In genomic region chr18:45841765-45842442, GRCh38 we compare ENCODE assay signal across 33 cellular contexts. TPM values are rescaled to one million over a fixed set of nuclear protein-coding genes. Genes with fewer than 3 reads are reported as not detected.
"Had no signal": no experiment of that assay in that cellular context is flagged by ENCODE, and none has a peak within 500 bp of the region (broad histone marks: within the 10 kb centered on the region; RNA-seq: fewer than 3 reads in every experiment).

No MANE protein-coding gene starts in this region.

- H3K27ac Mint-ChIP-seq: activated B cell treated with CpG ODN at 0.5 μM for 24 hours; activated CD4-positive, alpha-beta memory T cell treated with anti-CD3 and anti-CD28 coated beads, Interleukin-2, amount 10 ng/mL, durations not matched to agents 7 days and 5 days; activated CD4-positive, alpha-beta T cell treated with anti-CD3 and anti-CD28 coated beads, Interleukin-2, amount 10 ng/mL, durations not matched to agents 24 days and 14 days; activated naive CD8-positive, alpha-beta T cell; activated T-cell treated with anti-CD3 and anti-CD28 coated beads, Interleukin-2, amount 50 U/mL, for 24 hours; activated T-helper 17 cell treated with anti-CD3 and anti-CD28 coated beads, Interleukin-2, amount 50 U/mL, for 72 hours; dendritic cell treated with granulocyte-macrophage colony-stimulating factor and Interleukin-4, amounts not matched to agents 40 ng/mL and 50 ng/mL, for 4 days; endodermal cell; T-helper 2 cell treated with Interferon-gamma antibody and Interleukin-4, amounts not matched to agents 5 μg/mL and 100 μg/mL, for 36 hours had no signal

- ATAC-seq: activated CD4-positive, CD25-positive, alpha-beta regulatory T cell treated with anti-CD3 and anti-CD28 coated beads, Interleukin-2, amount 50 U/mL, for 24 hours; activated T-helper 17 cell treated with anti-CD3 and anti-CD28 coated beads, Interleukin-2, amount 50 U/mL, for 72 hours; esophagus mucosa; T-helper 17 cell had no signal

- H3K36me3 ChIP-seq: brain microvascular endothelial cell had no signal

- H3K27ac ChIP-seq: brain microvascular endothelial cell, coronary artery, dorsolateral prefrontal cortex, WERI-Rb-1 had no signal

- H3K27me3 ChIP-seq: brain microvascular endothelial cell had no signal

- H3K9me3 Mint-ChIP-seq: activated B cell treated with CpG ODN at 0.5 μM for 24 hours; activated CD4-positive, alpha-beta memory T cell treated with anti-CD3 and anti-CD28 coated beads, Interleukin-2, amount 10 ng/mL, durations not matched to agents 7 days and 5 days; activated CD4-positive, alpha-beta T cell treated with anti-CD3 and anti-CD28 coated beads, Interleukin-2, amount 10 ng/mL, durations not matched to agents 24 days and 14 days; activated T-cell treated with anti-CD3 and anti-CD28 coated beads, Interleukin-2, amount 50 U/mL, for 24 hours; activated T-helper 17 cell treated with anti-CD3 and anti-CD28 coated beads, Interleukin-2, amount 50 U/mL, for 72 hours; central memory CD8-positive, alpha-beta T cell; dendritic cell treated with granulocyte-macrophage colony-stimulating factor and Interleukin-4, amounts not matched to agents 40 ng/mL and 50 ng/mL, for 4 days; T-helper 2 cell treated with Interferon-gamma antibody and Interleukin-4, amounts not matched to agents 5 μg/mL and 100 μg/mL, for 36 hours had no signal

- DNase-seq: activated B cell treated with CpG ODN at 0.5 μM for 24 hours; activated CD4-positive, alpha-beta memory T cell treated with anti-CD3 and anti-CD28 coated beads, Interleukin-2, amount 10 ng/mL, durations not matched to agents 7 days and 5 days; activated CD4-positive, alpha-beta T cell treated with anti-CD3 and anti-CD28 coated beads, Interleukin-2, amount 10 ng/mL, durations not matched to agents 24 days and 14 days; activated CD4-positive, alpha-beta T cell treated with anti-CD3 and anti-CD28 coated beads, Interleukin-2, amount 50 U/mL, for 4 hours; activated CD8-positive, alpha-beta memory T cell treated with anti-CD3 and anti-CD28 coated beads, Interleukin-2, amount 50 U/mL, for 48 hours; activated effector memory CD4-positive, alpha-beta T cell treated with Interleukin-2 at 50 U/mL for 16 hours; activated gamma-delta T cell treated with Interleukin-2 at 50 U/mL for 16 hours; activated naive CD4-positive, alpha-beta T cell treated with anti-CD3 and anti-CD28 coated beads, Interleukin-2, amount 50 U/mL, for 16 hours; activated naive CD4-positive, alpha-beta T cell treated with Interleukin-2 at 50 U/mL for 16 hours; activated T-cell treated with anti-CD3 and anti-CD28 coated beads for 4 hours; activated T-cell treated with anti-CD3 and anti-CD28 coated beads, Interleukin-2, amount 50 U/mL, for 24 hours; amniotic stem cell; anterior cingulate cortex; brain microvascular endothelial cell; dorsolateral prefrontal cortex; effector memory CD4-positive, alpha-beta T cell; endodermal cell; foreskin fibroblast; head of caudate nucleus; T-helper 1 cell; T-helper 17 cell; T1000; WERI-Rb-1 had no signal

- H3K36me3 Mint-ChIP-seq: activated naive CD8-positive, alpha-beta T cell had no signal

- H3K4me3 Mint-ChIP-seq: activated B cell treated with CpG ODN at 0.5 μM for 24 hours; activated CD4-positive, alpha-beta memory T cell treated with anti-CD3 and anti-CD28 coated beads, Interleukin-2, amount 10 ng/mL, durations not matched to agents 7 days and 5 days; activated CD4-positive, alpha-beta T cell treated with anti-CD3 and anti-CD28 coated beads, Interleukin-2, amount 10 ng/mL, durations not matched to agents 24 days and 14 days; activated naive CD8-positive, alpha-beta T cell; activated T-cell treated with anti-CD3 and anti-CD28 coated beads, Interleukin-2, amount 50 U/mL, for 24 hours; activated T-helper 17 cell treated with anti-CD3 and anti-CD28 coated beads, Interleukin-2, amount 50 U/mL, for 72 hours; central memory CD8-positive, alpha-beta T cell; dendritic cell treated with granulocyte-macrophage colony-stimulating factor and Interleukin-4, amounts not matched to agents 40 ng/mL and 50 ng/mL, for 4 days; endodermal cell; T-helper 17 cell; T-helper 2 cell treated with Interferon-gamma antibody and Interleukin-4, amounts not matched to agents 5 μg/mL and 100 μg/mL, for 36 hours had no signal

- H3K4me3 ChIP-seq: coronary artery, dorsolateral prefrontal cortex had no signal

RNA-seq across cellular contexts. Expression of gene SIGLEC15, which starts 16.4 kb away (rescaled TPM):
- total RNA-seq: activated B cell treated with CpG ODN at 0.5 μM for 24 hours; activated CD4-positive, alpha-beta memory T cell treated with anti-CD3 and anti-CD28 coated beads, Interleukin-2, amount 10 ng/mL, durations not matched to agents 7 days and 5 days; activated CD4-positive, alpha-beta T cell treated with anti-CD3 and anti-CD28 coated beads, Interleukin-2, amount 10 ng/mL, durations not matched to agents 24 days and 14 days; activated T-helper 17 cell treated with anti-CD3 and anti-CD28 coated beads, Interleukin-2, amount 50 U/mL, for 72 hours; cardiac septum; endodermal cell; esophagus mucosa; frontal cortex; T-helper 17 cell had no signal
